ENCODE assay signal across 30 cellular contexts in genomic region chr1:150678988-150679387, GRCh38. TPM values are rescaled to one million over a fixed set of nuclear protein-coding genes. Genes with fewer than 3 reads are reported as not detected.
"Had no signal": no experiment of that assay in that cellular context is flagged by ENCODE, and none has a peak within 500 bp of the region (broad histone marks: within the 10 kb centered on the region; RNA-seq: fewer than 3 reads in every experiment).

No MANE protein-coding gene starts in this region.

- ATAC-seq: effector memory CD8-positive, alpha-beta T cell; esophagus mucosa; gastrocnemius medialis; heart right ventricle; left cardiac atrium; left lung; left ventricle myocardium superior; lower lobe of right lung; naive thymus-derived CD4-positive, alpha-beta T cell had no signal

- H3K9me3 Mint-ChIP-seq: effector memory CD8-positive, alpha-beta T cell; endodermal cell; mesothelial cell of epicardium; naive thymus-derived CD4-positive, alpha-beta T cell had no signal

- H3K4me3 ChIP-seq: coronary artery, dorsolateral prefrontal cortex, esophagus squamous epithelium, gastrocnemius medialis, heart right ventricle, left lung, lower lobe of right lung had no signal

- H3K9me3 ChIP-seq: esophagus squamous epithelium, gastrocnemius medialis, heart right ventricle, left lung, lower lobe of right lung had no signal

- H3K27me3 ChIP-seq: dorsolateral prefrontal cortex, esophagus squamous epithelium, gastrocnemius medialis, heart right ventricle, left lung had no signal

- H3K27ac Mint-ChIP-seq: effector memory CD8-positive, alpha-beta T cell; endodermal cell; mesothelial cell of epicardium had no signal

- H3K4me1 ChIP-seq: gastrocnemius medialis, heart right ventricle, left lung, lower lobe of right lung had no signal

- DNase-seq: dermis blood vessel endothelial cell; dorsolateral prefrontal cortex; effector CD8-positive, alpha-beta T cell; effector memory CD8-positive, alpha-beta T cell; endodermal cell; erythroblast; esophagus squamous epithelium; foreskin fibroblast; foreskin melanocyte; gastrocnemius medialis; glutamatergic neuron; head of caudate nucleus; heart right ventricle; hippocampal formation; left cardiac atrium; left lung; left ventricle myocardium superior; lower lobe of right lung; mesenchymal stem cell; naive thymus-derived CD4-positive, alpha-beta T cell had no signal

- H3K27ac ChIP-seq: coronary artery, dorsolateral prefrontal cortex, epithelial cell of prostate, esophagus squamous epithelium, gastrocnemius medialis, heart right ventricle, left lung, lower lobe of right lung had no signal

- H3K4me3 Mint-ChIP-seq: effector memory CD8-positive, alpha-beta T cell; endodermal cell; mesothelial cell of epicardium; naive thymus-derived CD4-positive, alpha-beta T cell had no signal

- FAIRE-seq: colon, endometrium, islet of Langerhans, keratinocyte had no signal

- H3K27me3 Mint-ChIP-seq: effector memory CD8-positive, alpha-beta T cell; naive thymus-derived CD4-positive, alpha-beta T cell had no signal

- H3K4me1 Mint-ChIP-seq: mesothelial cell of epicardium had no signal

RNA-seq across cellular contexts. Expression of gene HORMAD1, which starts 41.7 kb away (rescaled TPM):
- total RNA-seq: endodermal cell, kidney epithelial cell, mesothelial cell of epicardium, mucosa of gallbladder had no signal
- polyA plus RNA-seq: heart right ventricle; naive thymus-derived CD4-positive, alpha-beta T cell had no signal
